Comparison of ENCODE assay signal across 16 cellular contexts in genomic region chr7:70752794-70753241, GRCh38.
DNase-seq lines count a peak whose midpoint lies in the region; FAIRE-seq and TF ChIP-seq lines count a peak whose summit lies in the region.
"Had no signal": no experiment of that assay in that cellular context is flagged by ENCODE, and none has a peak within 500 bp of the region (broad histone marks: within the 10 kb centered on the region; RNA-seq: fewer than 3 reads in every experiment).

No MANE protein-coding gene starts in this region.

- H3K79me2 ChIP-seq in H1 (ENCODE audit: control insufficient read depth in 1 of 2, insufficient read depth in 2 of 2, low read length in 2 of 2), result peaks cover 17 to 98% of the 10 kb centered on the region in 2 experiments

- no peak overlapping the region for H4K8ac ChIP-seq in H1 (ENCODE audit: extremely low read depth, insufficient read depth, low read length)

- no peak overlapping the region for H3K27ac ChIP-seq in H1 (ENCODE audit: low read depth, low read length)
- H3K27ac ChIP-seq: heart right ventricle, tibial nerve had no signal

- no peak overlapping the region for H3K56ac ChIP-seq in H1 (replicated peaks; ENCODE audit: insufficient read length, low read depth, low read length)

- H3K9me3 ChIP-seq in H1 (ENCODE audit: insufficient read depth in 2 of 2, low read depth in 1 of 2, low read length in 1 of 2), result no peaks in the 10 kb centered on the region
- H3K9me3 ChIP-seq: heart right ventricle, tibial nerve had no signal

- TF ChIP-seq POLR2A in H1 (IDR thresholded peaks at IDR 0.05; ENCODE audit: control extremely low read depth in 1 of 2, low read depth in 2 of 2, low read length in 2 of 2), result no peak

- TF ChIP-seq RAD21 in H1 (IDR thresholded peaks at IDR 0.05 in 1 of 2, conservative IDR thresholded peaks at IDR 0.05 in 1 of 2; ENCODE audit: low read depth in 2 of 2, low read length in 2 of 2), result no peak

- TF ChIP-seq CTCF in H1 (IDR thresholded peaks at IDR 0.05; ENCODE audit: control extremely low read depth in 1 of 3, insufficient read depth in 1 of 3, low read depth in 1 of 3, low read length in 3 of 3), result no peak

- no peak overlapping the region for H2BK120ac ChIP-seq in H1 (replicated peaks; ENCODE audit: low read depth, low read length)

- peak; percentile 60 for FAIRE-seq in H1 (lab: Jason Lieb, UNC)

- no peaks in the 10 kb centered on the region for H3K36me3 Mint-ChIP-seq in immature natural killer cell

- no peaks in the 10 kb centered on the region for H3K9me3 Mint-ChIP-seq in immature natural killer cell
- H3K9me3 Mint-ChIP-seq: activated naive CD8-positive, alpha-beta T cell treated with anti-CD3 and anti-CD28 coated beads, Interleukin-2, amount 50 U/mL, for 24 hours; CD8-positive, alpha-beta memory T cell had no signal

- POLR2A ChIA-PET in H1 (lab: Charles Lee; ENCODE audit: partially characterized antibody), result interaction anchor here (0.8 to 1.4 kb wide), 5 partner anchors 10 to 52 kb away, joined by 3 to 4 read pairs (median 3); no protein-coding TSS in a partner anchor

- H3K4me3 ChIP-seq in H1 (ENCODE audit: extremely low read depth in 1 of 4, insufficient read depth in 2 of 4, low read depth in 3 of 4, low read length in 4 of 4), result no peak overlapping the region
- H3K4me3 ChIP-seq: heart right ventricle, tibial nerve had no signal

- no peak overlapping the region for H3K4ac ChIP-seq in H1 (replicated peaks; ENCODE audit: insufficient read length, low read depth, low read length)

- DNase-seq in EH (ENCODE audit: low read depth), result peak; percentile 56
- peak; percentile 71 for DNase-seq in NCI-H69 (lab: John Stamatoyannopoulos, UW)
- peak in 1 of 2 experiments; percentile 20 for DNase-seq in H1 (ENCODE audit: low read depth in 1 of 2, low spot score in 2 of 2)
- peak; percentile 37 for DNase-seq in non-pigmented ciliary epithelial cell (ENCODE audit: low read depth)
- no peak for DNase-seq in immature natural killer cell
- DNase-seq in NCI-H510A treated with DMSO at 0.1 percent for 48 hours (lab: John Stamatoyannopoulos, UW), result no peak
- no peak for DNase-seq in activated effector memory CD4-positive, alpha-beta T cell treated with anti-CD3 and anti-CD28 coated beads, Interleukin-2, amount 50 U/mL, for 16 hours
- DNase-seq: activated CD4-positive, alpha-beta T cell treated with anti-CD3 and anti-CD28 coated beads, Interleukin-2, amount 50 U/mL, for 1 hour; activated naive CD8-positive, alpha-beta T cell treated with anti-CD3 and anti-CD28 coated beads, Interleukin-2, amount 50 U/mL, for 24 hours; activated T-cell treated with anti-CD3 and anti-CD28 coated beads, Interleukin-2, amount 50 U/mL, for 48 hours; CD8-positive, alpha-beta memory T cell; heart right ventricle; kidney glomerular epithelial cell; NCI-H187 had no signal

- H3K36me3 ChIP-seq in H1 (ENCODE audit: control insufficient read depth in 2 of 4, insufficient read depth in 4 of 4, low read length in 3 of 4), result peaks cover 0 to 4% (median 0%) of the 10 kb centered on the region in 4 experiments; a peak in 3 of 8 replicates
- H3K36me3 ChIP-seq: heart right ventricle, tibial nerve had no signal

- H4K91ac ChIP-seq in H1 (replicated peaks; ENCODE audit: insufficient read length, low read length), result no peak overlapping the region

- no peak overlapping the region for H3K14ac ChIP-seq in H1 (ENCODE audit: insufficient read length)

- CTCF ChIA-PET in H1 (lab: Charles Lee; ENCODE audit: partially characterized antibody), result no interaction called here

- peak overlapping the region in 1 of 6 donors; percentile 40 for H3K27ac Mint-ChIP-seq in immature natural killer cell
- H3K27ac Mint-ChIP-seq: activated naive CD8-positive, alpha-beta T cell treated with anti-CD3 and anti-CD28 coated beads, Interleukin-2, amount 50 U/mL, for 24 hours; CD8-positive, alpha-beta memory T cell; progenitor cell of endocrine pancreas had no signal

- TF ChIP-seq EP300 in H1 (IDR thresholded peaks at IDR 0.05; ENCODE audit: borderline replicate concordance in 1 of 2, low read depth in 2 of 2, low read length in 2 of 2), result no peak

- H4K20me1 ChIP-seq in H1 (replicated peaks in 1 of 2; ENCODE audit: control insufficient read depth in 1 of 2, insufficient read depth in 2 of 2, low read length in 2 of 2), result peaks cover 32 to 43% of the 10 kb centered on the region in 2 experiments

- H2BK12ac ChIP-seq in H1 (ENCODE audit: low read depth, low read length), result no peak overlapping the region

- no peak overlapping the region for H2AFZ ChIP-seq in H1 (ENCODE audit: low read length)

- H3K4me2 ChIP-seq in H1 (ENCODE audit: insufficient read depth in 1 of 2, low read depth in 2 of 2, low read length in 2 of 2), result no peak overlapping the region

- 94% methylated on average over 1 of the region's 1 CpG; no CpG with 5 or more reads in 1 of the 2 experiments for WGBS in H1 (ENCODE audit: extremely low coverage in 1 of 2, insufficient coverage in 1 of 2, insufficient read length in 1 of 2, insufficient replicate concordance in 2 of 2, low coverage in 1 of 2, low lambda C conversion rate in 2 of 2, missing lambda C conversion rate in 1 of 2), 2 experiments

- no peak overlapping the region for H3K4me3 Mint-ChIP-seq in immature natural killer cell
- H3K4me3 Mint-ChIP-seq: activated naive CD8-positive, alpha-beta T cell treated with anti-CD3 and anti-CD28 coated beads, Interleukin-2, amount 50 U/mL, for 24 hours; CD8-positive, alpha-beta memory T cell had no signal

- H3K4me1 Mint-ChIP-seq in immature natural killer cell, result peaks cover 80 to 81% of the 10 kb centered on the region in 2 donors
- H3K4me1 Mint-ChIP-seq: activated naive CD8-positive, alpha-beta T cell treated with anti-CD3 and anti-CD28 coated beads, Interleukin-2, amount 50 U/mL, for 24 hours had no signal

- H2BK5ac ChIP-seq in H1 (ENCODE audit: low read depth, low read length), result no peak overlapping the region

- H3K4me1 ChIP-seq in H1 (replicated peaks in 1 of 4; ENCODE audit: control insufficient read depth in 3 of 4, insufficient read depth in 4 of 4, low read length in 3 of 4), result peaks cover 1 to 12% (median 8%) of the 10 kb centered on the region in 4 experiments; a peak in 6 of 7 replicates

- no peaks in the 10 kb centered on the region; the same call in 1 of the 2 replicates for H3K23me2 ChIP-seq in H1 (ENCODE audit: low read depth, low read length)

- no peaks in the 10 kb centered on the region for H3K27me3 ChIP-seq in H1 (replicated peaks in 1 of 4; ENCODE audit: control insufficient read depth in 3 of 4, extremely low read depth in 1 of 4, insufficient read depth in 3 of 4, low read length in 3 of 4)
- H3K27me3 ChIP-seq: heart right ventricle, tibial nerve had no signal

- H3K27me3 Mint-ChIP-seq in immature natural killer cell (ENCODE audit: low read depth in 3 of 3), result peaks cover 0 to 3% (median 3%) of the 10 kb centered on the region in 3 donors
- H3K27me3 Mint-ChIP-seq: activated naive CD8-positive, alpha-beta T cell treated with anti-CD3 and anti-CD28 coated beads, Interleukin-2, amount 50 U/mL, for 24 hours; CD8-positive, alpha-beta memory T cell; progenitor cell of endocrine pancreas had no signal

- peaks cover 37% of the 10 kb centered on the region for H3K79me1 ChIP-seq in H1 (ENCODE audit: low read depth, low read length)

- H2BK15ac ChIP-seq in H1 (ENCODE audit: low read length), result no peak overlapping the region

- H3K23ac ChIP-seq in H1 (ENCODE audit: insufficient read length), result no peak overlapping the region

- no peak overlapping the region for H3K18ac ChIP-seq in H1 (ENCODE audit: extremely low read depth, low read length)

- no peak overlapping the region for H4K5ac ChIP-seq in H1 (ENCODE audit: insufficient read length, low read depth, low read length)

- no peak overlapping the region for H2BK20ac ChIP-seq in H1 (ENCODE audit: low read length)

- no peak overlapping the region for H2AK5ac ChIP-seq in H1 (ENCODE audit: low read depth, low read length)

- no peak overlapping the region for H3K9ac ChIP-seq in H1 (replicated peaks in 1 of 4; ENCODE audit: extremely low read depth in 1 of 4, low read depth in 3 of 4, low read length in 3 of 4)

Comparison
In these comparisons a context has a peak if more than half of its experiments do, and no peak if none do; other contexts are left out.
1. DNase-seq: peak in EH (single experiment), NCI-H69 (single experiment) and non-pigmented ciliary epithelial cell (single experiment); none in immature natural killer cell (0 of 3), NCI-H510A treated with DMSO at 0.1 percent for 48 hours (single experiment) and activated effector memory CD4-positive, alpha-beta T cell treated with anti-CD3 and anti-CD28 coated beads, Interleukin-2, amount 50 U/mL, for 16 hours (single experiment).